Comparison of ENCODE assay signal across 1 cellular context in the genomic region with DNA sequence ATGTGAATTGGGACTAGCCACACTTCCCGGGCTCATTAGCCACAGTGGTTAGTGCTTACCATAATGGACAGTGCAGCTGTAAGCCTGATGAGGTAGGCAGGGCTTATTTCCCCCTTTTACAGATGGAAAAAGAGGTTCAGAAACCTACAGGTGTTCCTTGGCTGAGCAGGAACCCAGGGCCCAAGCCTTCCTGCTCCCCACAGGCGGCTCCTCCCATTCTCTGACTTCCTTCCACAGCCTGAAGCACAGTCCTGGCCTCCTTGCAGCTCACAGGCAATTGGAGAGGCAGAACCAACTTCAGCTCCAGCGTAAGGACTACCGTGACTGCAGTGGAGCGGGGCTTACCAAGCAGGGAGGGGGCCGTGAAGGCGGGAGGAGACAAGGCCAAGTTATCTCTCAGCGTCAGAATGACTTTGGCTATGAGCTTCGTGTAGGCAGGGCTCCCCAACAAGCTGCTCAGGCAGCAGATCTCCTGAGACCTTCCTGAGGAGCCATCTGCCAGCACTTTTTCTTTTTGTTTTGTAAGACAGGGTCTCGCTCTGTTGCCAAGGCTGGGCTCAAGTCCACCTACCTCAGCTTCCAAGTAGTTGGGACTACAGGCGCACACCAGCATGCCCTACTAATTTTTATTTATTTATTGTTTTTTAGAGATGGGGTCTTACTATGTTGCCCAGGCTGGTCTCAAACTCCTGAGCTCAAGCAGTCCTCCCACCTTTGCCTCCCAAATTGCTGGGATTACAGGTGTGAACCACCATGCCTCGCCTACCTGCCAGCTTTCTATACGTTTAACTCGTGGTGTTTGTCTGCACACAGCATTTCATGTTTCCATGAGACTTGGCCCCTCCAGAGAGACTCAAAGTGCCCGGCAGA.
A peak's percentile ranks its signal among the peaks of the same experiment; 100 is the strongest.
TF ChIP-seq lines count a peak whose summit lies in the region.

No MANE protein-coding gene starts in this region.

TF ChIP-seq in K562, 482 proteins besides CTCF, POLR2A, EP300 and RAD21 (continued from another document and continues in another):
- TF ChIP-seq MNT (conservative IDR thresholded peaks at IDR 0.05) (0 out of 4 replicates have a peak, but pooled peaks of 1 of the 2 experiments have one; percentile 8), SMAD4 (CRISPR knock-in tag; conservative IDR thresholded peaks at IDR 0.05) (peak; percentile 42; the same call in 1 of the 2 replicates), CREB1 (IDR thresholded peaks at IDR 0.05) (no peak), CREB1 (CRISPR knock-in tag; IDR thresholded peaks at IDR 0.05) (no peak), SP1 (CRISPR knock-in tag; IDR thresholded peaks at IDR 0.05) (no peak), SUPT5H (IDR thresholded peaks at IDR 0.05) (peak; percentile 57), ASH1L (IDR thresholded peaks at IDR 0.05; ENCODE audit: borderline replicate concordance, low read depth, partially characterized antibody) (no peak), SPI1 (IDR thresholded peaks at IDR 0.05; ENCODE audit: borderline replicate concordance, low read depth, low read length) (peak; percentile 48; the same call in 1 of the 2 replicates), ZNF140 (CRISPR knock-in tag; IDR thresholded peaks at IDR 0.05) (no peak), ARID3A (IDR thresholded peaks at IDR 0.05; ENCODE audit: borderline replicate concordance, low read depth, low read length) (no peak), GTF2F1 (IDR thresholded peaks at IDR 0.05; ENCODE audit: low read depth, low read length) (0 out of 2 replicates have a peak, but pooled peaks have one; percentile 24), NR4A1 (CRISPR knock-in tag; IDR thresholded peaks at IDR 0.05) (peak; percentile 66; the same call in 1 of the 2 replicates), NR4A1 (tag; IDR thresholded peaks at IDR 0.05) (0 out of 2 replicates have a peak, but pooled peaks have one; percentile 22), ZFX (CRISPR knock-in tag; IDR thresholded peaks at IDR 0.05) (peak; percentile 32; the same call in 1 of the 2 replicates), CUX1 (CRISPR knock-in tag; IDR thresholded peaks at IDR 0.05) (no peak), ADNP (tag; IDR thresholded peaks at IDR 0.05) (no peak), L3MBTL2 (IDR thresholded peaks at IDR 0.05) (peak; percentile 70), ZNF280B (CRISPR knock-in tag; IDR thresholded peaks at IDR 0.05) (no peak), PCBP2 (IDR thresholded peaks at IDR 0.05; ENCODE audit: low read depth, low read length, poor library complexity, severe bottlenecking) (no peak), ZFPM2 (CRISPR knock-in tag; IDR thresholded peaks at IDR 0.05) (no peak), ZNF3 (CRISPR knock-in tag; IDR thresholded peaks at IDR 0.05) (no peak), RHOXF2B (CRISPR knock-in tag; conservative IDR thresholded peaks at IDR 0.05) (no peak), HMG20A (CRISPR knock-in tag; conservative IDR thresholded peaks at IDR 0.05) (no peak), NR2C1 (IDR thresholded peaks at IDR 0.05) (no peak), NR2C1 (tag; IDR thresholded peaks at IDR 0.05) (no peak), E2F1 (CRISPR knock-in tag; IDR thresholded peaks at IDR 0.05) (no peak), RCOR1 (IDR thresholded peaks at IDR 0.05; ENCODE audit: borderline replicate concordance in 1 of 2, low read depth in 2 of 2, low read length in 2 of 2) (no peak; a peak in 1 of 4 replicates), ZNF184 (CRISPR knock-in tag; IDR thresholded peaks at IDR 0.05) (no peak)
- TF ChIP-seq, protein P1, sequence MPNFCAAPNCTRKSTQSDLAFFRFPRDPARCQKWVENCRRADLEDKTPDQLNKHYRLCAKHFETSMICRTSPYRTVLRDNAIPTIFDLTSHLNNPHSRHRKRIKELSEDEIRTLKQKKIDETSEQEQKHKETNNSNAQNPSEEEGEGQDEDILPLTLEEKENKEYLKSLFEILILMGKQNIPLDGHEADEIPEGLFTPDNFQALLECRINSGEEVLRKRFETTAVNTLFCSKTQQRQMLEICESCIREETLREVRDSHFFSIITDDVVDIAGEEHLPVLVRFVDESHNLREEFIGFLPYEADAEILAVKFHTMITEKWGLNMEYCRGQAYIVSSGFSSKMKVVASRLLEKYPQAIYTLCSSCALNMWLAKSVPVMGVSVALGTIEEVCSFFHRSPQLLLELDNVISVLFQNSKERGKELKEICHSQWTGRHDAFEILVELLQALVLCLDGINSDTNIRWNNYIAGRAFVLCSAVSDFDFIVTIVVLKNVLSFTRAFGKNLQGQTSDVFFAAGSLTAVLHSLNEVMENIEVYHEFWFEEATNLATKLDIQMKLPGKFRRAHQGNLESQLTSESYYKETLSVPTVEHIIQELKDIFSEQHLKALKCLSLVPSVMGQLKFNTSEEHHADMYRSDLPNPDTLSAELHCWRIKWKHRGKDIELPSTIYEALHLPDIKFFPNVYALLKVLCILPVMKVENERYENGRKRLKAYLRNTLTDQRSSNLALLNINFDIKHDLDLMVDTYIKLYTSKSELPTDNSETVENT (CRISPR knock-in tag; IDR thresholded peaks at IDR 0.05), result no peak; the same call in 1 of the 2 replicates
- TF ChIP-seq, protein P2, sequence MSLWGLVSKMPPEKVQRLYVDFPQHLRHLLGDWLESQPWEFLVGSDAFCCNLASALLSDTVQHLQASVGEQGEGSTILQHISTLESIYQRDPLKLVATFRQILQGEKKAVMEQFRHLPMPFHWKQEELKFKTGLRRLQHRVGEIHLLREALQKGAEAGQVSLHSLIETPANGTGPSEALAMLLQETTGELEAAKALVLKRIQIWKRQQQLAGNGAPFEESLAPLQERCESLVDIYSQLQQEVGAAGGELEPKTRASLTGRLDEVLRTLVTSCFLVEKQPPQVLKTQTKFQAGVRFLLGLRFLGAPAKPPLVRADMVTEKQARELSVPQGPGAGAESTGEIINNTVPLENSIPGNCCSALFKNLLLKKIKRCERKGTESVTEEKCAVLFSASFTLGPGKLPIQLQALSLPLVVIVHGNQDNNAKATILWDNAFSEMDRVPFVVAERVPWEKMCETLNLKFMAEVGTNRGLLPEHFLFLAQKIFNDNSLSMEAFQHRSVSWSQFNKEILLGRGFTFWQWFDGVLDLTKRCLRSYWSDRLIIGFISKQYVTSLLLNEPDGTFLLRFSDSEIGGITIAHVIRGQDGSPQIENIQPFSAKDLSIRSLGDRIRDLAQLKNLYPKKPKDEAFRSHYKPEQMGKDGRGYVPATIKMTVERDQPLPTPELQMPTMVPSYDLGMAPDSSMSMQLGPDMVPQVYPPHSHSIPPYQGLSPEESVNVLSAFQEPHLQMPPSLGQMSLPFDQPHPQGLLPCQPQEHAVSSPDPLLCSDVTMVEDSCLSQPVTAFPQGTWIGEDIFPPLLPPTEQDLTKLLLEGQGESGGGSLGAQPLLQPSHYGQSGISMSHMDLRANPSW (CRISPR knock-in tag; IDR thresholded peaks at IDR 0.05), result peak; percentile 45; the same call in 1 of the 2 replicates
- TF ChIP-seq, protein P3, sequence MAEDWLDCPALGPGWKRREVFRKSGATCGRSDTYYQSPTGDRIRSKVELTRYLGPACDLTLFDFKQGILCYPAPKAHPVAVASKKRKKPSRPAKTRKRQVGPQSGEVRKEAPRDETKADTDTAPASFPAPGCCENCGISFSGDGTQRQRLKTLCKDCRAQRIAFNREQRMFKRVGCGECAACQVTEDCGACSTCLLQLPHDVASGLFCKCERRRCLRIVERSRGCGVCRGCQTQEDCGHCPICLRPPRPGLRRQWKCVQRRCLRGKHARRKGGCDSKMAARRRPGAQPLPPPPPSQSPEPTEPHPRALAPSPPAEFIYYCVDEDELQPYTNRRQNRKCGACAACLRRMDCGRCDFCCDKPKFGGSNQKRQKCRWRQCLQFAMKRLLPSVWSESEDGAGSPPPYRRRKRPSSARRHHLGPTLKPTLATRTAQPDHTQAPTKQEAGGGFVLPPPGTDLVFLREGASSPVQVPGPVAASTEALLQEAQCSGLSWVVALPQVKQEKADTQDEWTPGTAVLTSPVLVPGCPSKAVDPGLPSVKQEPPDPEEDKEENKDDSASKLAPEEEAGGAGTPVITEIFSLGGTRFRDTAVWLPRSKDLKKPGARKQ (CRISPR knock-in tag; IDR thresholded peaks at IDR 0.05), result no peak
- TF ChIP-seq, protein P4, sequence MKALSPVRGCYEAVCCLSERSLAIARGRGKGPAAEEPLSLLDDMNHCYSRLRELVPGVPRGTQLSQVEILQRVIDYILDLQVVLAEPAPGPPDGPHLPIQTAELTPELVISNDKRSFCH (CRISPR knock-in tag; IDR thresholded peaks at IDR 0.05), result no peak
- TF ChIP-seq, protein P4 (tag; IDR thresholded peaks at IDR 0.05), result peak; percentile 39; the same call in 1 of the 2 replicates
